Comparison of ENCODE assay signal across 8 cellular contexts in the genomic region with DNA sequence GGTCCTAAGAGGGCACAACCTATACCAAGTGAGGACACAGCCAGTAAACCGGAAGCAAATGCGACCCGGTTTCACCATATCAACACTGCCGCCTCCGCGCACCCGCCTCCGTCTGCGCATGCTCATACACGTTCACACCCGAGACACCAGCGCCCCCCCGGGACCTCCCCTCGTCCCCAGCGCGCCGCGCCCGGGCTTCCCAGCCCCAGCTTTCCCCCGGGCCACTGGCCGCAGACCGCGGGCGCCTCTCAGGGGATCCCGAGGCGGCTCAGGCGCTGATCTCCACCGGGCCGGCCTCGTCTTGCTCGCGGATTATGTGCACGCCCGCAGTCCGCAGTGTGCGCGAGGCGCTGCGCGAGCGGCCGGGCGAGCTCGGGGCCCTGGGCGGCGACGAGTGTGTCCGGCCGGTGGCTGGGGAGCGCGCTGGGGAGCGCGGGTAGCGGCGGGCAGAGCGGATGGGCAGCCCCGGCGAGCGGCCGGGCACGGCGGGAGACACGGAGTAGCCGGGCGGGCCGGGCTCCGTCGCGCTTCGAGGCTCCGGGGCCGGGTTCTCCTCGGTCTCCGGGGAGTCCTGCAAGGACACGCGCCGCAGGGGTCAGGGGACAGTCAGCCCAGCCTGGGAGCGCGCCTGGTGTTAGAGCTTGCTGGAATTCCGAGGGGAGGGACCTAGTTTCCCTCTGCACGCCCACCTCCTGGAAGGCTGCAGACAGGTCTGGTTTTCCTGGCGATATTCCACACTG. TPM values are rescaled to one million over a fixed set of nuclear protein-coding genes. Genes with fewer than 3 reads are reported as not detected.
DNase-seq lines count a peak whose midpoint lies in the region; ATAC-seq and TF ChIP-seq lines count a peak whose summit lies in the region.

No MANE protein-coding gene starts in this region.

- peak overlapping the region; percentile 68 to 90 for H4K8ac ChIP-seq in IMR-90 (ENCODE audit: low read depth in 2 of 2, low read length in 2 of 2)

- dilution Hi-C loops in IMR-90 (cut with HindIII; ENCODE audit: low sequenced_read_pairs, unreplicated experiment), result no loop called here

- CTCF ChIA-PET in IMR-90 (lab: Yijun Ruan, JAX), result interaction anchor here (0.6 to 1.0 kb wide), 2 partner anchors 9 to 32 kb away, joined by 3 read pairs; no protein-coding TSS in a partner anchor

- ATAC-seq in IMR-90 (ENCODE audit: low read depth), result peak; percentile 76

- H3K27ac ChIP-seq in IMR-90 (ENCODE audit: insufficient read depth, low read length), result peak overlapping the region; percentile 8; the same call in 1 of the 2 replicates

- H3K27me3 ChIP-seq in IMR-90 (ENCODE audit: control insufficient read depth, insufficient read depth, low read length), result no peaks in the 10 kb centered on the region

- H2BK20ac ChIP-seq in IMR-90 (ENCODE audit: low read depth, low read length), result peak overlapping the region; percentile 61; the same call in 1 of the 2 replicates

- in situ Hi-C loops in IMR-90 (cut with MboI; ENCODE audit: low sequenced_read_pairs), result no loop called here

- intact Hi-C loops in IMR-90 (cut with micrococcal nuclease), result loop anchor here (2.0 kb wide), 1 partner anchor 44 kb away; no protein-coding TSS in a partner anchor

- TF ChIP-seq RAD21 in IMR-90 (IDR thresholded peaks at IDR 0.05; ENCODE audit: low read length), result no peak

- peak overlapping the region; percentile 70 for H4K5ac ChIP-seq in IMR-90 (ENCODE audit: low read depth, low read length)

- no peak for TF ChIP-seq CTCF in GM10266 (IDR thresholded peaks at IDR 0.05; ENCODE audit: control insufficient read depth, insufficient read depth, low read depth, missing control alignments)
- TF ChIP-seq CTCF in IMR-90 (conservative IDR thresholded peaks at IDR 0.05; ENCODE audit: low read depth, low read length), result 0 out of 2 replicates have a peak, but pooled peaks have one; percentile 13
- TF ChIP-seq CTCF in epithelial cell of esophagus (IDR thresholded peaks at IDR 0.05; ENCODE audit: insufficient read depth, low read depth, low read length, missing control alignments), result no peak

- H3K4me1 ChIP-seq in IMR-90 (ENCODE audit: control insufficient read depth, insufficient read depth, low read length), result peaks cover 8% of the 10 kb centered on the region

- H3K4me3 ChIP-seq in IMR-90 (ENCODE audit: insufficient read depth, low read depth, low read length), result peak overlapping the region; percentile 31
- peak overlapping the region; percentile 21 for H3K4me3 ChIP-seq in epithelial cell of esophagus (ENCODE audit: low read length)

- H3K18ac ChIP-seq in IMR-90 (ENCODE audit: low read depth, low read length), result peak overlapping the region; percentile 24; the same call in 1 of the 2 replicates

- peak overlapping the region; percentile 74 for H3K4ac ChIP-seq in IMR-90 (ENCODE audit: low read depth, low read length)

- peak overlapping the region; percentile 46; the same call in 1 of the 2 replicates for H4K91ac ChIP-seq in IMR-90 (ENCODE audit: insufficient read depth, low read depth, low read length)

- no peaks in the 10 kb centered on the region for H3K36me3 ChIP-seq in IMR-90 (ENCODE audit: control insufficient read depth, insufficient read depth, low read length)

- H3K79me1 ChIP-seq in IMR-90 (ENCODE audit: low read depth in 1 of 2, low read length in 2 of 2), result peaks cover 0 to 3% of the 10 kb centered on the region in 2 experiments; a peak in 1 of 4 replicates

- peak overlapping the region; percentile 42; the same call in 1 of the 2 replicates for H2AK5ac ChIP-seq in IMR-90 (ENCODE audit: low read depth, low read length)

- H3K56ac ChIP-seq in IMR-90 (ENCODE audit: extremely low read depth, insufficient read depth, low read length), result no peak overlapping the region

- H4K20me1 ChIP-seq in IMR-90 (ENCODE audit: insufficient read depth, low read length), result no peaks in the 10 kb centered on the region

- no peak overlapping the region for H2BK5ac ChIP-seq in IMR-90 (ENCODE audit: low read depth, low read length, poor library complexity, severe bottlenecking)

- H3K14ac ChIP-seq in IMR-90 (replicated peaks; ENCODE audit: low read depth, low read length), result peak overlapping the region; percentile 64; the same call in 1 of the 2 replicates

- H2BK15ac ChIP-seq in IMR-90 (ENCODE audit: low read depth, low read length), result no peak overlapping the region; the same call in 2 of the 3 replicates

- DNase-seq in GM10266 (ENCODE audit: extremely low spot score) (peak; percentile 52), IMR-90 (peak; percentile 47), epithelial cell of esophagus (ENCODE audit: low read depth) (peak; percentile 41), mucosa of gallbladder (ENCODE audit: low spot score) (peak; percentile 62), amniotic stem cell (lab: John Stamatoyannopoulos, UW) (no peak), HT-29 (ENCODE audit: low spot score) (no peak)
- DNase-seq in activated CD8-positive, alpha-beta memory T cell treated with anti-CD3 and anti-CD28 coated beads, Interleukin-2, amount 50 U/mL, for 1 hour (ENCODE audit: extremely low read depth), result peak; percentile 47
- DNase-seq in stimulated activated CD8-positive, alpha-beta memory T cell treated with anti-CD3 and anti-CD28 coated beads, Interleukin-4, amount 100 ng/mL, for 24 hours (ENCODE audit: low read depth), result peak; percentile 73

- TF ChIP-seq POLR2A in IMR-90 (IDR thresholded peaks at IDR 0.05; ENCODE audit: low read depth, low read length), result no peak

- peak overlapping the region; percentile 93 for H2AFZ ChIP-seq in IMR-90 (replicated peaks; ENCODE audit: low read length, poor library complexity)

- 0 out of 2 replicates have a peak overlapping the region, but pooled peaks have one; percentile 38 for H3K23ac ChIP-seq in IMR-90 (ENCODE audit: low read depth, low read length)

- WGBS in IMR-90 (ENCODE audit: extremely low coverage in 2 of 2, insufficient read length in 1 of 2), 2 experiments, result 7% methylated on average over 16 of the region's 82 CpGs; no CpG with 5 or more reads in 1 of the 2 experiments

- peak overlapping the region; percentile 17 for H2BK120ac ChIP-seq in IMR-90 (ENCODE audit: low read depth, low read length)

- peak overlapping the region; percentile 8; the same call in 1 of the 2 replicates for H3K9ac ChIP-seq in IMR-90 (ENCODE audit: low read depth, low read length)

- POLR2A ChIA-PET in IMR-90 (lab: Charles Lee; ENCODE audit: unreplicated experiment), result no interaction called here

- peak overlapping the region; percentile 38 for H3K4me2 ChIP-seq in IMR-90 (ENCODE audit: low read depth, low read length)

- H3K9me1 ChIP-seq in IMR-90 (ENCODE audit: insufficient read depth, low read length), result peaks cover 19% of the 10 kb centered on the region; the same call in 1 of the 2 replicates

- H2AK9ac ChIP-seq in IMR-90 (replicated peaks; ENCODE audit: low read depth, low read length, poor library complexity), result peak overlapping the region; percentile 18

- no TSS peak for BruUV-seq in IMR-90 (replicated peaks; lab: Mats Ljungman, UMichigan)

- H3K9me3 ChIP-seq in IMR-90 (ENCODE audit: control insufficient read depth, insufficient read depth, low read length), result no peaks in the 10 kb centered on the region

TF ChIP-seq in IMR-90, 13 proteins besides CTCF, POLR2A, EP300 and RAD21:
- TF ChIP-seq CEBPB (IDR thresholded peaks at IDR 0.05; ENCODE audit: low read depth, low read length), result peak; percentile 35; the same call in 1 of the 2 replicates
- TF ChIP-seq SMC3 (IDR thresholded peaks at IDR 0.05; ENCODE audit: low read depth, low read length), result no peak
- TF ChIP-seq RCOR1 (IDR thresholded peaks at IDR 0.05; ENCODE audit: insufficient replicate concordance, low read length), result no peak

RNA-seq across cellular contexts. Expression of a gene that starts 2.0 kb away (rescaled TPM):
- total RNA-seq in IMR-90 (2012; rRNA removed) (not detected in 2 replicates), mucosa of gallbladder (not detected)
- not detected in 2 replicates for polyA plus RNA-seq in IMR-90 (2012; rRNA removed)
- polyA plus RNA-seq in IMR-90 (2012; cell fraction: cytosol; rRNA removed), result not detected in 2 replicates
- polyA plus RNA-seq in IMR-90 (2012; cell fraction: nucleus; rRNA removed; ENCODE audit: low replicate concordance), result not detected in 2 replicates
- total RNA-seq in HT-29 (2014; rRNA removed; shearing (Covaris generic)), result not detected in 2 replicates

RNA-seq across cellular contexts. Expression of a gene that starts 14.8 kb away (rescaled TPM):
- total RNA-seq in IMR-90 (2012; rRNA removed) (0.18 TPM in 1 of 2 replicates, not detected in the other), mucosa of gallbladder (0.37 TPM)
- polyA plus RNA-seq in IMR-90 (2012; rRNA removed), result 0.03 and 0.09 TPM in 2 replicates
- polyA plus RNA-seq in IMR-90 (2012; cell fraction: cytosol; rRNA removed), result 0.02 and 0.23 TPM in 2 replicates
- 0.12 and 0.19 TPM in 2 replicates for polyA plus RNA-seq in IMR-90 (2012; cell fraction: nucleus; rRNA removed; ENCODE audit: low replicate concordance)
- not detected in 2 replicates for total RNA-seq in HT-29 (2014; rRNA removed; shearing (Covaris generic))

RNA-seq across cellular contexts. Expression of a gene that starts 23.4 kb away (rescaled TPM):
- total RNA-seq in IMR-90 (2012; rRNA removed), result 0.56 and 0.72 TPM in 2 replicates
- 0.82 and 1.4 TPM in 2 replicates for polyA plus RNA-seq in IMR-90 (2012; rRNA removed)
- 0.55 and 1.0 TPM in 2 replicates for polyA plus RNA-seq in IMR-90 (2012; cell fraction: cytosol; rRNA removed)
- polyA plus RNA-seq in IMR-90 (2012; cell fraction: nucleus; rRNA removed; ENCODE audit: low replicate concordance), result 1.3 and 3.6 TPM in 2 replicates
- total RNA-seq in mucosa of gallbladder, result 13.8 TPM
- total RNA-seq in HT-29 (2014; rRNA removed; shearing (Covaris generic)), result 0.73 TPM in 1 of 2 replicates, not detected in the other

RNA-seq across cellular contexts. Expression of a gene that starts 33.0 kb away (rescaled TPM):
- total RNA-seq in IMR-90 (2012; rRNA removed) (2.0 and 2.5 TPM in 2 replicates), mucosa of gallbladder (0.49 TPM)
- 0.69 and 1.1 TPM in 2 replicates for polyA plus RNA-seq in IMR-90 (2012; rRNA removed)
- 0.12 and 0.24 TPM in 2 replicates for polyA plus RNA-seq in IMR-90 (2012; cell fraction: cytosol; rRNA removed)
- 0.13 and 1.2 TPM in 2 replicates for polyA plus RNA-seq in IMR-90 (2012; cell fraction: nucleus; rRNA removed; ENCODE audit: low replicate concordance)
- 1.2 and 1.3 TPM in 2 replicates for total RNA-seq in HT-29 (2014; rRNA removed; shearing (Covaris generic))

RNA-seq across cellular contexts. Expression of a gene that starts 55.8 kb away (rescaled TPM):
- total RNA-seq in IMR-90 (2012; rRNA removed), result 10.3 and 12.0 TPM in 2 replicates
- polyA plus RNA-seq in IMR-90 (2012; rRNA removed), result 54.1 and 64.5 TPM in 2 replicates
- 20.7 and 53.7 TPM in 2 replicates for polyA plus RNA-seq in IMR-90 (2012; cell fraction: cytosol; rRNA removed)
- polyA plus RNA-seq in IMR-90 (2012; cell fraction: nucleus; rRNA removed; ENCODE audit: low replicate concordance), result 445 and 537 TPM in 2 replicates
- 12.9 TPM for total RNA-seq in mucosa of gallbladder
- total RNA-seq in HT-29 (2014; rRNA removed; shearing (Covaris generic)), result 3.8 and 5.5 TPM in 2 replicates

Comparison
In these comparisons a context has a peak if more than half of its experiments do, and no peak if none do; other contexts are left out.
1. DNase-seq: peak in GM10266 (single experiment), IMR-90 (single experiment), activated CD8-positive, alpha-beta memory T cell treated with anti-CD3 and anti-CD28 coated beads, Interleukin-2, amount 50 U/mL, for 1 hour (single experiment), epithelial cell of esophagus (single experiment), mucosa of gallbladder (single experiment) and stimulated activated CD8-positive, alpha-beta memory T cell treated with anti-CD3 and anti-CD28 coated beads, Interleukin-4, amount 100 ng/mL, for 24 hours (single experiment); none in amniotic stem cell (single experiment) and HT-29 (single experiment).